8 cellular contexts compared by ENCODE assay signal in genomic region chr5:158979749-158980521, GRCh38.
DNase-seq lines count a peak whose midpoint lies in the region; ATAC-seq and TF ChIP-seq lines count a peak whose summit lies in the region.

No MANE protein-coding gene starts in this region.

- POLR2A ChIA-PET in OCI-LY7 (lab: Charles Lee): no interaction called here

- peak overlapping the region in 3 of 4 experiments; percentile 3 to 44 (median 37) for H3K4me3 ChIP-seq in fibroblast of lung (replicated peaks in 1 of 4; ENCODE audit: control extremely low read depth in 1 of 4, insufficient read depth in 1 of 4, low read depth in 3 of 4, low read length in 4 of 4)
- H3K4me3 ChIP-seq in OCI-LY7 (ENCODE audit: low read depth, low read length, poor library complexity, severe bottlenecking): no peak overlapping the region

- no peak for ATAC-seq in GM21576 (IDR thresholded peaks at IDR 0.05; ENCODE audit: unreplicated experiment)

- peak overlapping the region; percentile 0 for H3K27ac ChIP-seq in fibroblast of lung (ENCODE audit: insufficient read depth, low read length)
- H3K27ac ChIP-seq in OCI-LY7 (ENCODE audit: low read depth, low read length, poor library complexity, severe bottlenecking): no peak overlapping the region

- BruUV-seq in OCI-LY7 (replicated peaks; lab: Mats Ljungman, UMichigan): no TSS peak

- H3K4me2 ChIP-seq in fibroblast of lung (ENCODE audit: extremely low read depth, insufficient read depth, low read length): peak overlapping the region; percentile 59
- no peak overlapping the region for H3K4me2 ChIP-seq in OCI-LY7 (ENCODE audit: low read length)

- no peaks in the 10 kb centered on the region for H3K9me3 ChIP-seq in fibroblast of lung (ENCODE audit: control insufficient read depth, insufficient read depth, low read depth, low read length)
- H3K9me3 ChIP-seq in OCI-LY7 (ENCODE audit: low read length): no peaks in the 10 kb centered on the region

- H2AFZ ChIP-seq in fibroblast of lung (ENCODE audit: low read length): peak overlapping the region; percentile 13
- no peak overlapping the region for H2AFZ ChIP-seq in OCI-LY7 (ENCODE audit: low read length)

- no peak overlapping the region for H3K9ac ChIP-seq in fibroblast of lung (ENCODE audit: insufficient read depth, low read length)

- H3K9me2 ChIP-seq in OCI-LY7 (ENCODE audit: insufficient read depth, low read length): no peaks in the 10 kb centered on the region

- H4K20me1 ChIP-seq in fibroblast of lung (ENCODE audit: control insufficient read depth, extremely low read depth, insufficient read depth, low read length) (no peaks in the 10 kb centered on the region), OCI-LY7 (ENCODE audit: insufficient read depth, low read length) (no peaks in the 10 kb centered on the region)

- DNase-seq in C1 segment of cervical spinal cord (lab: John Stamatoyannopoulos, UW): peak in 12 of 14 donors; percentile 6 to 90 (median 39)
- peak; percentile 5 for DNase-seq in NCI-H524 treated with DMSO at 0.1 percent for 48 hours (lab: John Stamatoyannopoulos, UW)
- peak; percentile 55 to 58 for DNase-seq in fibroblast of lung (ENCODE audit: low read depth in 2 of 2)
- DNase-seq in occipital lobe (lab: John Stamatoyannopoulos, UW): peak; percentile 8
- DNase-seq in activated CD4-positive, alpha-beta T cell treated with anti-CD3 and anti-CD28 coated beads, Interleukin-2, amount 50 U/mL, for 48 hours: no peak
- no peak for DNase-seq in OCI-LY7 (ENCODE audit: low spot score)
- DNase-seq in DMS114 treated with DMSO at 0.1 percent for 48 hours (lab: John Stamatoyannopoulos, UW; ENCODE audit: unreplicated experiment): no peak

- H3K27me3 ChIP-seq in fibroblast of lung (ENCODE audit: control insufficient read depth, insufficient read depth, low read length): no peaks in the 10 kb centered on the region

- H3K4me1 ChIP-seq in fibroblast of lung (ENCODE audit: control insufficient read depth, extremely low read depth, insufficient read depth, low read length) (peaks cover 17% of the 10 kb centered on the region), OCI-LY7 (ENCODE audit: insufficient read depth, low read length, poor library complexity, severe bottlenecking) (no peaks in the 10 kb centered on the region)

- CTCF ChIA-PET in OCI-LY7 (lab: Charles Lee; ENCODE audit: unreplicated experiment): no interaction called here

- no peaks in the 10 kb centered on the region for H3K36me3 ChIP-seq in fibroblast of lung (ENCODE audit: control insufficient read depth, insufficient read depth, low read length)
- H3K36me3 ChIP-seq in OCI-LY7 (ENCODE audit: insufficient read depth, low read length): no peaks in the 10 kb centered on the region; the same call in 1 of the 2 replicates

- TF ChIP-seq CTCF in fibroblast of lung (conservative IDR thresholded peaks at IDR 0.05 in 1 of 2, IDR thresholded peaks at IDR 0.05 in 1 of 2; ENCODE audit: low read depth in 1 of 2, low read length in 2 of 2): no peak
- no peak for TF ChIP-seq CTCF in OCI-LY7 (conservative IDR thresholded peaks at IDR 0.05; ENCODE audit: low read length)

- intact Hi-C loops in OCI-LY7 (cut with micrococcal nuclease; ENCODE audit: unreplicated experiment): no loop called here

- H3K79me2 ChIP-seq in fibroblast of lung (ENCODE audit: control insufficient read depth, insufficient read depth, low read length): no peaks in the 10 kb centered on the region
- H3K79me2 ChIP-seq in OCI-LY7 (ENCODE audit: insufficient read depth, low read depth, low read length): no peaks in the 10 kb centered on the region

Comparison
In these comparisons a context has a peak if more than half of its experiments do, and no peak if none do; other contexts are left out.
1. DNase-seq: peak in C1 segment of cervical spinal cord (12 of 14), NCI-H524 treated with DMSO at 0.1 percent for 48 hours (single experiment), fibroblast of lung (2 of 2) and occipital lobe (single experiment); none in activated CD4-positive, alpha-beta T cell treated with anti-CD3 and anti-CD28 coated beads, Interleukin-2, amount 50 U/mL, for 48 hours (0 of 2), OCI-LY7 (single experiment) and DMS114 treated with DMSO at 0.1 percent for 48 hours (single experiment).